In genomic region chr9:22244141-22245011, GRCh38 we compare ENCODE assay signal across 8 cellular contexts.
DNase-seq lines count a peak whose midpoint lies in the region; ATAC-seq, FAIRE-seq and TF ChIP-seq lines count a peak whose summit lies in the region.

No MANE protein-coding gene starts in this region.

- WGBS in transverse colon (ENCODE audit: low coverage in 1 of 2), 2 donors, result 33 to 36% methylated on average over 9 of the region's 9 CpGs

- FAIRE-seq in A204.1 (lab: Jason Lieb, UNC), result peak; percentile 85

- DNase-seq in ELR (ENCODE audit: low read depth), result peak; percentile 82
- peak; percentile 19 to 78 for DNase-seq in NCI-H526 (lab: John Stamatoyannopoulos, UW)
- DNase-seq in astrocyte of the hippocampus (ENCODE audit: low read depth, low spot score), result peak; percentile 71
- DNase-seq in kidney tubule cell (ENCODE audit: low spot score), result peak; percentile 67
- peak; percentile 37 for DNase-seq in transverse colon
- DNase-seq in ecto neural progenitor cell (ENCODE audit: low spot score), result no peak

- in situ Hi-C loops in transverse colon (cut with MboI; ENCODE audit: low pct_ligation_motif_present in 1 of 4, low pct_unique_long_range_greater_than_20kb in 1 of 4, low sequenced_read_pairs in 3 of 4), result loop anchor here in 3 of 4 donors (10.0 to 25.0 kb wide), 4 partner anchors 200 to 257 kb away; partner anchors contain the start of genes CDKN2A (in 2 of the 3), CDKN2B-AS1 (in 2 of the 3), CDKN2B (in 1 of the 3) and DMRTA1 (in 1 of the 3)

- no peak for TF ChIP-seq POLR2A in transverse colon (IDR thresholded peaks at IDR 0.05)

- H3K4me3 ChIP-seq in transverse colon, result no peak overlapping the region

- peaks cover 0 to 3% (median 0%) of the 10 kb centered on the region in 4 donors for H3K4me1 ChIP-seq in transverse colon

- intact Hi-C loops in transverse colon (cut with DNase I; ENCODE audit: low total_unique reads), result loop anchor here (5.0 kb wide), 1 partner anchor 427 kb away; no protein-coding TSS in a partner anchor

- no peaks in the 10 kb centered on the region for H3K36me3 ChIP-seq in transverse colon

- TF ChIP-seq EP300 in transverse colon (IDR thresholded peaks at IDR 0.05; ENCODE audit: low read depth), result no peak

- peak; percentile 32 to 46 (median 39) for TF ChIP-seq CTCF in transverse colon (IDR thresholded peaks at IDR 0.05)

- no peak overlapping the region for H3K27ac ChIP-seq in transverse colon

- no peaks in the 10 kb centered on the region for H3K9me3 ChIP-seq in transverse colon

- peak; percentile 45 for ATAC-seq in HG02885 (IDR thresholded peaks at IDR 0.05; ENCODE audit: poor library complexity, unreplicated experiment)

- peaks cover 7% of the 10 kb centered on the region for H3K27me3 ChIP-seq in transverse colon
